ENCODE assay signal across 1 cellular context in the genomic region with DNA sequence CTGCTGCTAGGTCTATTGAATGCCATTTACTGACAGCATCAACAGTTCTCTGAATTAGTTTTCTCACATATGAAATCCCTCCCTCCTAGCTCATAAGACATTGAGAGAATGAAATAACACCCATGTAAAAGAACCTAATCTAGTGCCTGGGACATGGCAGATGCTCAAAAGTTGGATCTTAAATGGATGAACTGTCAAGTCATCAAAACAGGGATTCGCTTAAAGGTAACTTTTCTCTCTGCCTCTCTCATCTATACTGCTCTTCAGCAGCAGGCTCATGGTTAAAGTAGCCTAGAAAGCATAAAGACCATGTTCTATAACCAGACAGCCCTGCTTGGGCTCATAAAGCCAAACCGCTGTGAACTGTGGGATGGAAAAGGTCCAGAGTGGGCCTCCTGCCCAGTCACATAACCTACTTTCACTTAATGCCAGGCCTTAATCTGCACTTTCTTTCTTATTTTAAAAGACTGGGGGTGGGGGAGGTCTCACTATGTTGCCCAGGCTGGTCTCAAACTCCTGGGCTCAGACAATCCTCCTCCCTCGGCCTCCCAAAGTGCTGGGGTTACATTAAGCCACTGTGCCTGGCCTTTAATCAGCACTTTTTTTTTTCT.
TF ChIP-seq lines count a peak whose summit lies in the region.

No MANE protein-coding gene starts in this region.

TF ChIP-seq in GM23338, 12 proteins besides CTCF, POLR2A, EP300 and RAD21:
- TF ChIP-seq ZNF114 (CRISPR knock-in tag; IDR thresholded peaks at IDR 0.05) (no peak), CREB1 (CRISPR knock-in tag; IDR thresholded peaks at IDR 0.05; ENCODE audit: low read depth) (no peak), EZH2phosphoT487 (IDR thresholded peaks at IDR 0.05; ENCODE audit: unreplicated experiment) (no peak), JUNB (IDR thresholded peaks at IDR 0.05; ENCODE audit: unreplicated experiment) (no peak), POLR2AphosphoS5 (IDR thresholded peaks at IDR 0.05; ENCODE audit: low read depth) (no peak), EZH2 (IDR thresholded peaks at IDR 0.05; ENCODE audit: low read depth, unreplicated experiment) (no peak), STAT1 (IDR thresholded peaks at IDR 0.05; ENCODE audit: unreplicated experiment) (no peak), ZNF331 (CRISPR knock-in tag; IDR thresholded peaks at IDR 0.05; ENCODE audit: low read depth) (no peak), NANOG (IDR thresholded peaks at IDR 0.05; ENCODE audit: borderline replicate concordance) (no peak)
- TF ChIP-seq, protein P1, sequence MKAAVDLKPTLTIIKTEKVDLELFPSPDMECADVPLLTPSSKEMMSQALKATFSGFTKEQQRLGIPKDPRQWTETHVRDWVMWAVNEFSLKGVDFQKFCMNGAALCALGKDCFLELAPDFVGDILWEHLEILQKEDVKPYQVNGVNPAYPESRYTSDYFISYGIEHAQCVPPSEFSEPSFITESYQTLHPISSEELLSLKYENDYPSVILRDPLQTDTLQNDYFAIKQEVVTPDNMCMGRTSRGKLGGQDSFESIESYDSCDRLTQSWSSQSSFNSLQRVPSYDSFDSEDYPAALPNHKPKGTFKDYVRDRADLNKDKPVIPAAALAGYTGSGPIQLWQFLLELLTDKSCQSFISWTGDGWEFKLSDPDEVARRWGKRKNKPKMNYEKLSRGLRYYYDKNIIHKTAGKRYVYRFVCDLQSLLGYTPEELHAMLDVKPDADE (IDR thresholded peaks at IDR 0.05): no peak
- TF ChIP-seq, protein P2, sequence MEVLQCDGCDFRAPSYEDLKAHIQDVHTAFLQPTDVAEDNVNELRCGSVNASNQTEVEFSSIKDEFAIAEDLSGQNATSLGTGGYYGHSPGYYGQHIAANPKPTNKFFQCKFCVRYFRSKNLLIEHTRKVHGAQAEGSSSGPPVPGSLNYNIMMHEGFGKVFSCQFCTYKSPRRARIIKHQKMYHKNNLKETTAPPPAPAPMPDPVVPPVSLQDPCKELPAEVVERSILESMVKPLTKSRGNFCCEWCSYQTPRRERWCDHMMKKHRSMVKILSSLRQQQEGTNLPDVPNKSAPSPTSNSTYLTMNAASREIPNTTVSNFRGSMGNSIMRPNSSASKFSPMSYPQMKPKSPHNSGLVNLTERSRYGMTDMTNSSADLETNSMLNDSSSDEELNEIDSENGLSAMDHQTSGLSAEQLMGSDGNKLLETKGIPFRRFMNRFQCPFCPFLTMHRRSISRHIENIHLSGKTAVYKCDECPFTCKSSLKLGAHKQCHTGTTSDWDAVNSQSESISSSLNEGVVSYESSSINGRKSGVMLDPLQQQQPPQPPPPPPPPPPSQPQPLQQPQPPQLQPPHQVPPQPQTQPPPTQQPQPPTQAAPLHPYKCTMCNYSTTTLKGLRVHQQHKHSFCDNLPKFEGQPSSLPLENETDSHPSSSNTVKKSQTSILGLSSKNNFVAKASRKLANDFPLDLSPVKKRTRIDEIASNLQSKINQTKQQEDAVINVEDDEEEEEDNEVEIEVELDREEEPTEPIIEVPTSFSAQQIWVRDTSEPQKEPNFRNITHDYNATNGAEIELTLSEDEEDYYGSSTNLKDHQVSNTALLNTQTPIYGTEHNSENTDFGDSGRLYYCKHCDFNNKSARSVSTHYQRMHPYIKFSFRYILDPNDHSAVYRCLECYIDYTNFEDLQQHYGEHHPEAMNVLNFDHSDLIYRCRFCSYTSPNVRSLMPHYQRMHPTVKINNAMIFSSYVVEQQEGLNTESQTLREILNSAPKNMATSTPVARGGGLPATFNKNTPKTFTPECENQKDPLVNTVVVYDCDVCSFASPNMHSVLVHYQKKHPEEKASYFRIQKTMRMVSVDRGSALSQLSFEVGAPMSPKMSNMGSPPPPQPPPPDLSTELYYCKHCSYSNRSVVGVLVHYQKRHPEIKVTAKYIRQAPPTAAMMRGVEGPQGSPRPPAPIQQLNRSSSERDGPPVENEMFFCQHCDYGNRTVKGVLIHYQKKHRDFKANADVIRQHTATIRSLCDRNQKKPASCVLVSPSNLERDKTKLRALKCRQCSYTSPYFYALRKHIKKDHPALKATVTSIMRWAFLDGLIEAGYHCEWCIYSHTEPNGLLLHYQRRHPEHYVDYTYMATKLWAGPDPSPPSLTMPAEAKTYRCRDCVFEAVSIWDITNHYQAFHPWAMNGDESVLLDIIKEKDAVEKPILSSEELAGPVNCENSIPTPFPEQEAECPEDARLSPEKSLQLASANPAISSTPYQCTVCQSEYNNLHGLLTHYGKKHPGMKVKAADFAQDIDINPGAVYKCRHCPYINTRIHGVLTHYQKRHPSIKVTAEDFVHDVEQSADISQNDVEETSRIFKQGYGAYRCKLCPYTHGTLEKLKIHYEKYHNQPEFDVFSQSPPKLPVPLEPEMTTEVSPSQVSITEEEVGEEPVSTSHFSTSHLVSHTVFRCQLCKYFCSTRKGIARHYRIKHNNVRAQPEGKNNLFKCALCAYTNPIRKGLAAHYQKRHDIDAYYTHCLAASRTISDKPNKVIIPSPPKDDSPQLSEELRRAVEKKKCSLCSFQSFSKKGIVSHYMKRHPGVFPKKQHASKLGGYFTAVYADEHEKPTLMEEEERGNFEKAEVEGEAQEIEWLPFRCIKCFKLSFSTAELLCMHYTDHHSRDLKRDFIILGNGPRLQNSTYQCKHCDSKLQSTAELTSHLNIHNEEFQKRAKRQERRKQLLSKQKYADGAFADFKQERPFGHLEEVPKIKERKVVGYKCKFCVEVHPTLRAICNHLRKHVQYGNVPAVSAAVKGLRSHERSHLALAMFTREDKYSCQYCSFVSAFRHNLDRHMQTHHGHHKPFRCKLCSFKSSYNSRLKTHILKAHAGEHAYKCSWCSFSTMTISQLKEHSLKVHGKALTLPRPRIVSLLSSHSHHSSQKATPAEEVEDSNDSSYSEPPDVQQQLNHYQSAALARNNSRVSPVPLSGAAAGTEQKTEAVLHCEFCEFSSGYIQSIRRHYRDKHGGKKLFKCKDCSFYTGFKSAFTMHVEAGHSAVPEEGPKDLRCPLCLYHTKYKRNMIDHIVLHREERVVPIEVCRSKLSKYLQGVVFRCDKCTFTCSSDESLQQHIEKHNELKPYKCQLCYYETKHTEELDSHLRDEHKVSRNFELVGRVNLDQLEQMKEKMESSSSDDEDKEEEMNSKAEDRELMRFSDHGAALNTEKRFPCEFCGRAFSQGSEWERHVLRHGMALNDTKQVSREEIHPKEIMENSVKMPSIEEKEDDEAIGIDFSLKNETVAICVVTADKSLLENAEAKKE (CRISPR knock-in tag; IDR thresholded peaks at IDR 0.05): no peak
- TF ChIP-seq, protein P3, sequence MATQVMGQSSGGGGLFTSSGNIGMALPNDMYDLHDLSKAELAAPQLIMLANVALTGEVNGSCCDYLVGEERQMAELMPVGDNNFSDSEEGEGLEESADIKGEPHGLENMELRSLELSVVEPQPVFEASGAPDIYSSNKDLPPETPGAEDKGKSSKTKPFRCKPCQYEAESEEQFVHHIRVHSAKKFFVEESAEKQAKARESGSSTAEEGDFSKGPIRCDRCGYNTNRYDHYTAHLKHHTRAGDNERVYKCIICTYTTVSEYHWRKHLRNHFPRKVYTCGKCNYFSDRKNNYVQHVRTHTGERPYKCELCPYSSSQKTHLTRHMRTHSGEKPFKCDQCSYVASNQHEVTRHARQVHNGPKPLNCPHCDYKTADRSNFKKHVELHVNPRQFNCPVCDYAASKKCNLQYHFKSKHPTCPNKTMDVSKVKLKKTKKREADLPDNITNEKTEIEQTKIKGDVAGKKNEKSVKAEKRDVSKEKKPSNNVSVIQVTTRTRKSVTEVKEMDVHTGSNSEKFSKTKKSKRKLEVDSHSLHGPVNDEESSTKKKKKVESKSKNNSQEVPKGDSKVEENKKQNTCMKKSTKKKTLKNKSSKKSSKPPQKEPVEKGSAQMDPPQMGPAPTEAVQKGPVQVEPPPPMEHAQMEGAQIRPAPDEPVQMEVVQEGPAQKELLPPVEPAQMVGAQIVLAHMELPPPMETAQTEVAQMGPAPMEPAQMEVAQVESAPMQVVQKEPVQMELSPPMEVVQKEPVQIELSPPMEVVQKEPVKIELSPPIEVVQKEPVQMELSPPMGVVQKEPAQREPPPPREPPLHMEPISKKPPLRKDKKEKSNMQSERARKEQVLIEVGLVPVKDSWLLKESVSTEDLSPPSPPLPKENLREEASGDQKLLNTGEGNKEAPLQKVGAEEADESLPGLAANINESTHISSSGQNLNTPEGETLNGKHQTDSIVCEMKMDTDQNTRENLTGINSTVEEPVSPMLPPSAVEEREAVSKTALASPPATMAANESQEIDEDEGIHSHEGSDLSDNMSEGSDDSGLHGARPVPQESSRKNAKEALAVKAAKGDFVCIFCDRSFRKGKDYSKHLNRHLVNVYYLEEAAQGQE (IDR thresholded peaks at IDR 0.05; ENCODE audit: unreplicated experiment): no peak
